Comparison of ENCODE assay signal across 8 cellular contexts in the genomic region with DNA sequence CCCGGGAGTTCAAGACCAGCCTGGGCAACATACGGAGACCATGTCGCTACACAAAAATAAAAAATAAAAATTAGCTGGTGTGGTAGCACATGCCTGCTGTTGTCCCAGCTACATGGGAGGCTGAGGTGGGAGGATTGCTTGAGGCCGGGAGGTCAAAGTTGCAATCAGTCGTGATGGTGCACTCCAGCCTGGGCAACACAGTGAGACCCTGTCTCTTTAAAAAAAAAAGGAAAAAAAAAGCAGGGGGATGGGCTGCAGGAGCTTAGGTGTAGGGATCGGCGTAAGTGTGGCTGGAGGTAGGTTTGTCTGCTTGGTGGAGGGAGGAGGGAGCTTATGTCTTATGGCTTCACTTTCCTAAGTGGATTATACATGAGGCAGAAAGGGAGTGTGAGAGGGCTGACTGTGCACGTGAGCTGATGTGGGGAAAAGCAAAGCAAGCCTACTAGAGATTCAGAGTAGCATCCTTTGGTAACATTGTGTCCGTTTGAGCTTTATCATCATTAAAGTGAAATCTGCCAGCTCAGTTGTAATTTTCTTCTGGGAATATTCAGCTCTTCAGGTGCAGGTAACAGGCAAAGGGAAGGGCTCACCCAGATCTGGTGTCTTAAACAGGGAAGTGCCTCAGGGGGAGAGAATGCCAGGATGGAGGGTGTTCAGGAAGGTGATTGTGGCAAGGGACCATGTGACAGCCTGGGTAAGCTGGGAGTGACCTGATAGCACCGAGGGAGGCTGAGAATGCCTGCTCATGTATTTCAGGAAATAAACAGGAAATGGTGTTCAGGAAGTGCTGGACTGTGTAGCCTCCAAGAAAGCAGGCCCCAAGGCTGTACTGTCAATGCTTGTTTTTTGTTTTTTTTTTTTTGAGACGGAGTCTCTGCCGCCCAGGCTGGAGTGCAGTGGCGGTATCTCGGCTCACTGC. TPM values are rescaled to one million over a fixed set of nuclear protein-coding genes. Genes with fewer than 3 reads are reported as not detected.
DNase-seq lines count a peak whose midpoint lies in the region; ATAC-seq and TF ChIP-seq lines count a peak whose summit lies in the region.

No MANE protein-coding gene starts in this region.

- no peak overlapping the region for H3K4me3 ChIP-seq in coronary artery

- peaks cover 25% of the 10 kb centered on the region for H3K4me1 Mint-ChIP-seq in activated CD4-positive, alpha-beta T cell treated with anti-CD3 and anti-CD28 coated beads, Interleukin-2, amount 10 ng/mL, durations not matched to agents 7 days and 5 days
- peaks cover 28% of the 10 kb centered on the region for H3K4me1 Mint-ChIP-seq in activated CD4-positive, alpha-beta memory T cell treated with anti-CD3 and anti-CD28 coated beads, Interleukin-2, amount 10 ng/mL, durations not matched to agents 7 days and 5 days
- H3K4me1 Mint-ChIP-seq in stimulated activated naive CD8-positive, alpha-beta T cell treated with anti-CD3 and anti-CD28 coated beads, Interleukin-15, amount 100 ng/mL, for 72 hours = peaks cover 32% of the 10 kb centered on the region

- POLR2A ChIA-PET in activated CD4-positive, alpha-beta T cell treated with anti-CD3 and anti-CD28 coated beads, Interleukin-2, amount 10 ng/mL, durations not matched to agents 7 days and 5 days (lab: Charles Lee) = interaction anchor here (0.6 to 0.7 kb wide), 2 partner anchors 7 to 211 kb away, joined by 3 to 6 read pairs; no protein-coding TSS in a partner anchor
- POLR2A ChIA-PET in activated CD4-positive, alpha-beta memory T cell treated with anti-CD3 and anti-CD28 coated beads, Interleukin-2, amount 10 ng/mL, durations not matched to agents 7 days and 5 days (lab: Charles Lee) = interaction anchor here (0.6 to 2.2 kb wide), 7 partner anchors 9 to 210 kb away, joined by 3 to 13 read pairs (median 3); a partner anchor contains a TSS
- POLR2A ChIA-PET in HEK293T (lab: Yijun Ruan, JAX) = interaction anchor here (0.7 kb wide), 1 partner anchor 18 kb away, joined by 3 read pairs; a partner anchor contains a TSS

- no peak for DNase-seq in activated CD4-positive, alpha-beta T cell treated with anti-CD3 and anti-CD28 coated beads, Interleukin-2, amount 10 ng/mL, durations not matched to agents 7 days and 5 days
- no peak for DNase-seq in activated CD4-positive, alpha-beta T cell treated with anti-CD3 and anti-CD28 coated beads for 4 hours
- no peak for DNase-seq in activated CD4-positive, alpha-beta memory T cell treated with anti-CD3 and anti-CD28 coated beads, Interleukin-2, amount 10 ng/mL, durations not matched to agents 7 days and 5 days
- DNase-seq in hippocampal formation (lab: John Stamatoyannopoulos, UW) = peak; percentile 31 to 38
- no peak for DNase-seq in stimulated activated naive CD8-positive, alpha-beta T cell treated with anti-CD3 and anti-CD28 coated beads, Interleukin-15, amount 100 ng/mL, for 72 hours
- DNase-seq in coronary artery (ENCODE audit: low spot score) = no peak
- DNase-seq in HEK293T (ENCODE audit: extremely low spot score) = no peak

- H3K4me3 Mint-ChIP-seq in activated CD4-positive, alpha-beta T cell treated with anti-CD3 and anti-CD28 coated beads, Interleukin-2, amount 10 ng/mL, durations not matched to agents 7 days and 5 days = no peak overlapping the region
- H3K4me3 Mint-ChIP-seq in activated CD4-positive, alpha-beta memory T cell treated with anti-CD3 and anti-CD28 coated beads, Interleukin-2, amount 10 ng/mL, durations not matched to agents 7 days and 5 days = no peak overlapping the region
- peak overlapping the region; percentile 19 to 33 for H3K4me3 Mint-ChIP-seq in stimulated activated naive CD8-positive, alpha-beta T cell treated with anti-CD3 and anti-CD28 coated beads, Interleukin-15, amount 100 ng/mL, for 72 hours

- no peaks in the 10 kb centered on the region for H3K9me3 Mint-ChIP-seq in activated CD4-positive, alpha-beta T cell treated with anti-CD3 and anti-CD28 coated beads, Interleukin-2, amount 10 ng/mL, durations not matched to agents 7 days and 5 days
- H3K9me3 Mint-ChIP-seq in activated CD4-positive, alpha-beta memory T cell treated with anti-CD3 and anti-CD28 coated beads, Interleukin-2, amount 10 ng/mL, durations not matched to agents 7 days and 5 days = no peaks in the 10 kb centered on the region
- no peaks in the 10 kb centered on the region for H3K9me3 Mint-ChIP-seq in stimulated activated naive CD8-positive, alpha-beta T cell treated with anti-CD3 and anti-CD28 coated beads, Interleukin-15, amount 100 ng/mL, for 72 hours

- H3K27ac Mint-ChIP-seq in activated CD4-positive, alpha-beta T cell treated with anti-CD3 and anti-CD28 coated beads, Interleukin-2, amount 10 ng/mL, durations not matched to agents 7 days and 5 days = peak overlapping the region; percentile 79
- peak overlapping the region; percentile 70 for H3K27ac Mint-ChIP-seq in activated CD4-positive, alpha-beta memory T cell treated with anti-CD3 and anti-CD28 coated beads, Interleukin-2, amount 10 ng/mL, durations not matched to agents 7 days and 5 days
- peak overlapping the region; percentile 65 to 95 for H3K27ac Mint-ChIP-seq in stimulated activated naive CD8-positive, alpha-beta T cell treated with anti-CD3 and anti-CD28 coated beads, Interleukin-15, amount 100 ng/mL, for 72 hours

- peaks cover 25% of the 10 kb centered on the region for H3K36me3 Mint-ChIP-seq in activated CD4-positive, alpha-beta T cell treated with anti-CD3 and anti-CD28 coated beads, Interleukin-2, amount 10 ng/mL, durations not matched to agents 7 days and 5 days (ENCODE audit: low read depth)
- peaks cover 9% of the 10 kb centered on the region for H3K36me3 Mint-ChIP-seq in activated CD4-positive, alpha-beta memory T cell treated with anti-CD3 and anti-CD28 coated beads, Interleukin-2, amount 10 ng/mL, durations not matched to agents 7 days and 5 days (ENCODE audit: low read depth)

- no peak for ATAC-seq in stimulated activated naive CD8-positive, alpha-beta T cell treated with anti-CD3 and anti-CD28 coated beads, Interleukin-15, amount 100 ng/mL, for 72 hours
- no peak for ATAC-seq in GM18517 (IDR thresholded peaks at IDR 0.05; ENCODE audit: unreplicated experiment)

- CTCF ChIA-PET in activated CD4-positive, alpha-beta T cell treated with anti-CD3 and anti-CD28 coated beads, Interleukin-2, amount 10 ng/mL, durations not matched to agents 7 days and 5 days (lab: Charles Lee) = interaction anchor here (0.6 to 1.4 kb wide), 3 partner anchors 8 to 18 kb away, joined by 3 to 4 read pairs (median 4); a partner anchor contains a TSS
- CTCF ChIA-PET in activated CD4-positive, alpha-beta memory T cell treated with anti-CD3 and anti-CD28 coated beads, Interleukin-2, amount 10 ng/mL, durations not matched to agents 7 days and 5 days (lab: Charles Lee) = interaction anchor here (0.6 to 1.2 kb wide), 4 partner anchors 22 to 617 kb away, joined by 3 read pairs; no protein-coding TSS in a partner anchor
- CTCF ChIA-PET in HEK293T (lab: Yijun Ruan, JAX) = no interaction called here

- H3K27me3 Mint-ChIP-seq in activated CD4-positive, alpha-beta T cell treated with anti-CD3 and anti-CD28 coated beads, Interleukin-2, amount 10 ng/mL, durations not matched to agents 7 days and 5 days = no peaks in the 10 kb centered on the region
- no peaks in the 10 kb centered on the region for H3K27me3 Mint-ChIP-seq in activated CD4-positive, alpha-beta memory T cell treated with anti-CD3 and anti-CD28 coated beads, Interleukin-2, amount 10 ng/mL, durations not matched to agents 7 days and 5 days
- no peaks in the 10 kb centered on the region for H3K27me3 Mint-ChIP-seq in stimulated activated naive CD8-positive, alpha-beta T cell treated with anti-CD3 and anti-CD28 coated beads, Interleukin-15, amount 100 ng/mL, for 72 hours

- TF ChIP-seq CTCF in coronary artery (IDR thresholded peaks at IDR 0.05) = no peak

- peak overlapping the region in 1 of 2 donors; percentile 72 for H3K27ac ChIP-seq in coronary artery

TF ChIP-seq in HEK293T, 16 proteins besides CTCF, POLR2A, EP300 and RAD21:
- TF ChIP-seq TARDBP (IDR thresholded peaks at IDR 0.05) = no peak
- TF ChIP-seq FOXM1 (IDR thresholded peaks at IDR 0.05; ENCODE audit: borderline replicate concordance) = no peak
- TF ChIP-seq, protein P1, sequence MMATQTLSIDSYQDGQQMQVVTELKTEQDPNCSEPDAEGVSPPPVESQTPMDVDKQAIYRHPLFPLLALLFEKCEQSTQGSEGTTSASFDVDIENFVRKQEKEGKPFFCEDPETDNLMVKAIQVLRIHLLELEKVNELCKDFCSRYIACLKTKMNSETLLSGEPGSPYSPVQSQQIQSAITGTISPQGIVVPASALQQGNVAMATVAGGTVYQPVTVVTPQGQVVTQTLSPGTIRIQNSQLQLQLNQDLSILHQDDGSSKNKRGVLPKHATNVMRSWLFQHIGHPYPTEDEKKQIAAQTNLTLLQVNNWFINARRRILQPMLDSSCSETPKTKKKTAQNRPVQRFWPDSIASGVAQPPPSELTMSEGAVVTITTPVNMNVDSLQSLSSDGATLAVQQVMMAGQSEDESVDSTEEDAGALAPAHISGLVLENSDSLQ (IDR thresholded peaks at IDR 0.05) = no peak
- no peak for TF ChIP-seq FOXA1 (IDR thresholded peaks at IDR 0.05)
- no peak for TF ChIP-seq FOXK2 (IDR thresholded peaks at IDR 0.05)
- TF ChIP-seq SP1 (IDR thresholded peaks at IDR 0.05) = no peak
- TF ChIP-seq HDGF (IDR thresholded peaks at IDR 0.05; ENCODE audit: borderline replicate concordance) = no peak
- no peak for TF ChIP-seq BHLHE40 (IDR thresholded peaks at IDR 0.05; ENCODE audit: borderline replicate concordance)
- TF ChIP-seq NFRKB (IDR thresholded peaks at IDR 0.05) = no peak
- TF ChIP-seq ARNT (IDR thresholded peaks at IDR 0.05) = no peak
- TF ChIP-seq ELF4 (IDR thresholded peaks at IDR 0.05) = no peak
- no peak for TF ChIP-seq ZNF384 (IDR thresholded peaks at IDR 0.05)
- TF ChIP-seq L3MBTL2 (conservative IDR thresholded peaks at IDR 0.05) = no peak
- TF ChIP-seq LEF1 (IDR thresholded peaks at IDR 0.05; ENCODE audit: borderline replicate concordance) = no peak
- TF ChIP-seq CTBP1 (IDR thresholded peaks at IDR 0.05; ENCODE audit: borderline replicate concordance) = no peak

RNA-seq across cellular contexts. Expression of a gene that starts 17.6 kb away (rescaled TPM):
- 10 to 100 TPM; 62.8 to 68.5 TPM for total RNA-seq in activated CD4-positive, alpha-beta T cell treated with anti-CD3 and anti-CD28 coated beads, Interleukin-2, amount 10 ng/mL, durations not matched to agents 7 days and 5 days
- 10 to 100 TPM; 63.7 to 69.4 TPM for total RNA-seq in activated CD4-positive, alpha-beta memory T cell treated with anti-CD3 and anti-CD28 coated beads, Interleukin-2, amount 10 ng/mL, durations not matched to agents 7 days and 5 days

RNA-seq across cellular contexts. Expression of a gene that starts 34.2 kb away (rescaled TPM):
- 10 to 100 TPM; 29.7 to 30.5 TPM for total RNA-seq in activated CD4-positive, alpha-beta T cell treated with anti-CD3 and anti-CD28 coated beads, Interleukin-2, amount 10 ng/mL, durations not matched to agents 7 days and 5 days
- total RNA-seq in activated CD4-positive, alpha-beta memory T cell treated with anti-CD3 and anti-CD28 coated beads, Interleukin-2, amount 10 ng/mL, durations not matched to agents 7 days and 5 days = 10 to 100 TPM; 24.5 to 26.1 TPM

RNA-seq across cellular contexts. Expression of a gene that starts 37.6 kb away (rescaled TPM):
- total RNA-seq in activated CD4-positive, alpha-beta T cell treated with anti-CD3 and anti-CD28 coated beads, Interleukin-2, amount 10 ng/mL, durations not matched to agents 7 days and 5 days = not detected
- total RNA-seq in activated CD4-positive, alpha-beta memory T cell treated with anti-CD3 and anti-CD28 coated beads, Interleukin-2, amount 10 ng/mL, durations not matched to agents 7 days and 5 days = not detected

Comparison
In these comparisons a context has a peak if more than half of its experiments do, and no peak if none do; other contexts are left out.
1. DNase-seq: peak in hippocampal formation (2 of 2); none in activated CD4-positive, alpha-beta T cell treated with anti-CD3 and anti-CD28 coated beads, Interleukin-2, amount 10 ng/mL, durations not matched to agents 7 days and 5 days (single experiment), activated CD4-positive, alpha-beta T cell treated with anti-CD3 and anti-CD28 coated beads for 4 hours (0 of 2), activated CD4-positive, alpha-beta memory T cell treated with anti-CD3 and anti-CD28 coated beads, Interleukin-2, amount 10 ng/mL, durations not matched to agents 7 days and 5 days (single experiment), stimulated activated naive CD8-positive, alpha-beta T cell treated with anti-CD3 and anti-CD28 coated beads, Interleukin-15, amount 100 ng/mL, for 72 hours (0 of 2), coronary artery (single experiment) and HEK293T (single experiment).
2. H3K4me3 Mint-ChIP-seq: peak in stimulated activated naive CD8-positive, alpha-beta T cell treated with anti-CD3 and anti-CD28 coated beads, Interleukin-15, amount 100 ng/mL, for 72 hours (2 of 2); none in activated CD4-positive, alpha-beta T cell treated with anti-CD3 and anti-CD28 coated beads, Interleukin-2, amount 10 ng/mL, durations not matched to agents 7 days and 5 days (single experiment) and activated CD4-positive, alpha-beta memory T cell treated with anti-CD3 and anti-CD28 coated beads, Interleukin-2, amount 10 ng/mL, durations not matched to agents 7 days and 5 days (single experiment).
3. Peak in every context shown above with its lines, with median percentiles within 50 percentile points of each other: H3K27ac Mint-ChIP-seq.